In the genomic region with DNA sequence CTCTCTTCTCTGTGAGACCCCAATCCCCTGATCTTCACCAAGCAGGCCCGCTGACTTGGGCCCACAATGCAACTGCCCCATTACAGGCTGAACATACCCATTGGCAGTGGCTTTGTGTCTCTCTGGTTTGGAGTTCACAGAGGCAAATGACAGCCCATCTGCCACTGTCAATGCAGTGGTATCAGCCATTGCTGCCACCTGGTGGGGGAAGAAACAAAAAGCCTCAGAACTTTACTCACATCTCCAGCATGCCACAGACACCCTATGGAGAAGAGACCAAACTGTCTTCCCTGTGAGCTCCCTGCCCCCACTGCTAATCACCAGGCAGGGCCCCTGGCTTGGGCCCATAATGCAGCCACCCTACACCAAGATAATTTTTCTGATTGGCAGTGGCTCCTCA, we compare ENCODE assay signal across 8 cellular contexts.
DNase-seq lines count a peak whose midpoint lies in the region; ATAC-seq and TF ChIP-seq lines count a peak whose summit lies in the region.

No MANE protein-coding gene starts in this region.

- peak; percentile 16 for TF ChIP-seq CTCF in left ventricle myocardium inferior (IDR thresholded peaks at IDR 0.05; ENCODE audit: borderline replicate concordance)

- no peaks in the 10 kb centered on the region for H3K4me1 ChIP-seq in left ventricle myocardium inferior

- no peak overlapping the region for H3K4me3 ChIP-seq in left ventricle myocardium inferior

- TF ChIP-seq POLR2A in GM18505 (IDR thresholded peaks at IDR 0.05; ENCODE audit: borderline replicate concordance, extremely low read depth, insufficient read depth, insufficient read length): no peak

- intact Hi-C loops in left ventricle myocardium inferior (cut with micrococcal nuclease) (no loop called here), Right ventricle myocardium inferior (cut with DNase I) (no loop called here)

- H3K27ac ChIP-seq in left ventricle myocardium inferior (replicated peaks): no peak overlapping the region

- no peak for DNase-seq in left ventricle myocardium inferior
- no peak for DNase-seq in Right ventricle myocardium inferior (ENCODE audit: missing footprints)
- peak; percentile 64 for DNase-seq in NCI-H460 (ENCODE audit: extremely low read depth, low read depth)
- DNase-seq in central memory CD4-positive, alpha-beta T cell: peak; percentile 27
- DNase-seq in stimulated activated CD4-positive, alpha-beta T cell treated with anti-CD3 and anti-CD28 coated beads, Interleukin-4, amount 100 ng/mL, for 24 hours: peak; percentile 5

- ATAC-seq in Right ventricle myocardium inferior (no peak), GM19023 (IDR thresholded peaks at IDR 0.05; ENCODE audit: unreplicated experiment) (no peak), GM21825 (IDR thresholded peaks at IDR 0.05; ENCODE audit: unreplicated experiment) (no peak), GM18505 (IDR thresholded peaks at IDR 0.05; ENCODE audit: unreplicated experiment) (no peak)

- H3K27me3 ChIP-seq in left ventricle myocardium inferior (ENCODE audit: low read depth): no peaks in the 10 kb centered on the region

- H3K36me3 ChIP-seq in left ventricle myocardium inferior: no peaks in the 10 kb centered on the region

- H3K9me3 ChIP-seq in left ventricle myocardium inferior (replicated peaks): no peaks in the 10 kb centered on the region

Comparison
In these comparisons a context has a peak if more than half of its experiments do, and no peak if none do; other contexts are left out.
1. DNase-seq: peak in NCI-H460 (single experiment), central memory CD4-positive, alpha-beta T cell (single experiment) and stimulated activated CD4-positive, alpha-beta T cell treated with anti-CD3 and anti-CD28 coated beads, Interleukin-4, amount 100 ng/mL, for 24 hours (single experiment); none in left ventricle myocardium inferior (single experiment) and Right ventricle myocardium inferior (single experiment).